ENCODE assay signal across 8 cellular contexts in genomic region chr22:19430890-19431541, GRCh38. TPM values are rescaled to one million over a fixed set of nuclear protein-coding genes. Genes with fewer than 3 reads are reported as not detected.
DNase-seq lines count a peak whose midpoint lies in the region; ATAC-seq and TF ChIP-seq lines count a peak whose summit lies in the region.

No MANE protein-coding gene starts in this region.

- H3K27ac Mint-ChIP-seq in activated T-cell treated with anti-CD3 and anti-CD28 coated beads, Interleukin-2, amount 50 U/mL, for 24 hours, result peak overlapping the region; percentile 91

- no peak for TF ChIP-seq CTCF in parathyroid adenoma (IDR thresholded peaks at IDR 0.05)

- H3K36me3 ChIP-seq in parathyroid adenoma (ENCODE audit: control insufficient read depth, insufficient read depth, low read length), result no peaks in the 10 kb centered on the region

- no peaks in the 10 kb centered on the region for H3K27me3 ChIP-seq in parathyroid adenoma (ENCODE audit: control insufficient read depth, insufficient read depth, low read length)

- DNase-seq in activated gamma-delta T cell treated with Interleukin-2 at 50 U/mL for 16 hours (peak; percentile 14), activated gamma-delta T cell (lab: John Stamatoyannopoulos, UW) (no peak), HuH-7 (ENCODE audit: low spot score) (peak; percentile 36), Right ventricle myocardium inferior (ENCODE audit: missing footprints) (peak; percentile 75), epidermal melanocyte (ENCODE audit: insufficient read length, low spot score) (no peak), H4 (ENCODE audit: low spot score) (no peak)
- DNase-seq in activated T-cell treated with anti-CD3 and anti-CD28 coated beads, Interleukin-2, amount 50 U/mL, for 24 hours, result peak; percentile 61

- H3K9me3 Mint-ChIP-seq in activated T-cell treated with anti-CD3 and anti-CD28 coated beads, Interleukin-2, amount 50 U/mL, for 24 hours, result no peaks in the 10 kb centered on the region

- no peak for ATAC-seq in Right ventricle myocardium inferior

- H3K4me1 Mint-ChIP-seq in activated T-cell treated with anti-CD3 and anti-CD28 coated beads, Interleukin-2, amount 50 U/mL, for 24 hours (ENCODE audit: low read depth), result peaks cover 55% of the 10 kb centered on the region

- peak overlapping the region; percentile 28 for H3K9ac ChIP-seq in parathyroid adenoma

- H3K79me2 ChIP-seq in parathyroid adenoma, result peaks cover 19% of the 10 kb centered on the region

- H2AFZ ChIP-seq in parathyroid adenoma, result peak overlapping the region; percentile 33

- H3K4me1 ChIP-seq in parathyroid adenoma, result no peaks in the 10 kb centered on the region

- H3K4me3 Mint-ChIP-seq in activated T-cell treated with anti-CD3 and anti-CD28 coated beads, Interleukin-2, amount 50 U/mL, for 24 hours, result peak overlapping the region; percentile 92

- H3K27me3 Mint-ChIP-seq in activated T-cell treated with anti-CD3 and anti-CD28 coated beads, Interleukin-2, amount 50 U/mL, for 24 hours, result no peaks in the 10 kb centered on the region

- H3K4me3 ChIP-seq in parathyroid adenoma (ENCODE audit: low read depth, low read length), result peak overlapping the region; percentile 76

- H3K36me3 Mint-ChIP-seq in activated T-cell treated with anti-CD3 and anti-CD28 coated beads, Interleukin-2, amount 50 U/mL, for 24 hours (ENCODE audit: low read depth), result peaks cover 84% of the 10 kb centered on the region

- H3K27ac ChIP-seq in parathyroid adenoma, result peak overlapping the region; percentile 15

- no peaks in the 10 kb centered on the region for H3K9me3 ChIP-seq in parathyroid adenoma (ENCODE audit: control insufficient read depth, low read length)

- H3K4me2 ChIP-seq in parathyroid adenoma (ENCODE audit: low read length), result peak overlapping the region; percentile 95

- intact Hi-C loops in Right ventricle myocardium inferior (cut with DNase I), result loop anchor here (5.0 to 10.0 kb wide), 2 partner anchors 139 to 286 kb away; partner anchors contain the start of genes CLTCL1 and ESS2

RNA-seq across cellular contexts. Expression of gene HIRA, which starts 0.5 kb away (rescaled TPM):
- 17.4 TPM for total RNA-seq in Right ventricle myocardium inferior
- 9.6 and 10.0 TPM in 2 replicates for total RNA-seq in H4 (2014; rRNA removed; shearing (Covaris generic))

RNA-seq across cellular contexts. Expression of gene MRPL40, which starts 1.3 kb away (rescaled TPM):
- total RNA-seq in Right ventricle myocardium inferior, result 60.4 TPM
- 60.4 and 79.3 TPM in 2 replicates for total RNA-seq in H4 (2014; rRNA removed; shearing (Covaris generic))

RNA-seq across cellular contexts. Expression of gene C22orf39, which starts 16.5 kb away (rescaled TPM):
- 63.3 TPM for total RNA-seq in Right ventricle myocardium inferior
- 19.6 and 23.2 TPM in 2 replicates for total RNA-seq in H4 (2014; rRNA removed; shearing (Covaris generic))

RNA-seq across cellular contexts. Expression of gene UFD1, which starts 48.0 kb away (rescaled TPM):
- 45.8 TPM for total RNA-seq in Right ventricle myocardium inferior
- 55.6 and 71.1 TPM in 2 replicates for total RNA-seq in H4 (2014; rRNA removed; shearing (Covaris generic))

RNA-seq across cellular contexts. Expression of gene CDC45, which starts 48.7 kb away (rescaled TPM):
- total RNA-seq in Right ventricle myocardium inferior, result 0.76 TPM
- total RNA-seq in H4 (2014; rRNA removed; shearing (Covaris generic)), result 49.1 and 58.0 TPM in 2 replicates

Comparison
In these comparisons a context has a peak if more than half of its experiments do, and no peak if none do; other contexts are left out.
1. DNase-seq: peak in activated gamma-delta T cell treated with Interleukin-2 at 50 U/mL for 16 hours (single experiment), HuH-7 (single experiment), activated T-cell treated with anti-CD3 and anti-CD28 coated beads, Interleukin-2, amount 50 U/mL, for 24 hours (single experiment) and Right ventricle myocardium inferior (single experiment); none in activated gamma-delta T cell (single experiment), epidermal melanocyte (single experiment) and H4 (single experiment).